ENCODE assay signal across 18 cellular contexts in genomic region chr19:5133986-5134595, GRCh38.
DNase-seq lines count a peak whose midpoint lies in the region; ATAC-seq and TF ChIP-seq lines count a peak whose summit lies in the region.
"Had no signal": no experiment of that assay in that cellular context is flagged by ENCODE, and none has a peak within 500 bp of the region (broad histone marks: within the 10 kb centered on the region; RNA-seq: fewer than 3 reads in every experiment).

No MANE protein-coding gene starts in this region.

- H3K27me3 Mint-ChIP-seq in IgD-negative memory B cell (peaks cover 2% of the 10 kb centered on the region), activated B cell treated with CpG ODN at 0.5 μM for 24 hours (no peaks in the 10 kb centered on the region)
- peaks cover 3% of the 10 kb centered on the region for H3K27me3 Mint-ChIP-seq in activated naive CD4-positive, alpha-beta T cell treated with anti-CD3 and anti-CD28 coated beads, Interleukin-2, amount 10 ng/mL, durations not matched to agents 7 days and 5 days

- peaks cover 11% of the 10 kb centered on the region for H3K36me3 Mint-ChIP-seq in IgD-negative memory B cell
- H3K36me3 Mint-ChIP-seq in activated B cell treated with CpG ODN at 0.5 μM for 24 hours (ENCODE audit: low read depth) = peaks cover 67% of the 10 kb centered on the region
- peaks cover 53% of the 10 kb centered on the region for H3K36me3 Mint-ChIP-seq in stimulated activated effector memory CD8-positive, alpha-beta T cell treated with anti-CD3 and anti-CD28 coated beads, Interleukin-12 subunit alpha, Interleukin-12 subunit beta, amount 100 ng/mL, for 72 hours
- peaks cover 28% of the 10 kb centered on the region for H3K36me3 Mint-ChIP-seq in activated naive CD4-positive, alpha-beta T cell treated with anti-CD3 and anti-CD28 coated beads, Interleukin-2, amount 10 ng/mL, durations not matched to agents 7 days and 5 days

- H3K4me1 Mint-ChIP-seq in IgD-negative memory B cell (peaks cover 25 to 44% (median 36%) of the 10 kb centered on the region in 3 donors), activated B cell treated with CpG ODN at 0.5 μM for 24 hours (peaks cover 88% of the 10 kb centered on the region)
- H3K4me1 Mint-ChIP-seq in stimulated activated effector memory CD8-positive, alpha-beta T cell treated with anti-CD3 and anti-CD28 coated beads, Interleukin-12 subunit alpha, Interleukin-12 subunit beta, amount 100 ng/mL, for 72 hours = peaks cover 30% of the 10 kb centered on the region
- peaks cover 24% of the 10 kb centered on the region for H3K4me1 Mint-ChIP-seq in activated naive CD4-positive, alpha-beta T cell treated with anti-CD3 and anti-CD28 coated beads, Interleukin-2, amount 10 ng/mL, durations not matched to agents 7 days and 5 days

- CTCF ChIA-PET in activated B cell treated with CpG ODN at 0.5 μM for 24 hours (lab: Charles Lee) = interaction anchor here (1.0 kb wide), 1 partner anchor 11 kb away, joined by 3 read pairs; no protein-coding TSS in a partner anchor
- CTCF ChIA-PET in activated naive CD4-positive, alpha-beta T cell treated with anti-CD3 and anti-CD28 coated beads, Interleukin-2, amount 10 ng/mL, durations not matched to agents 7 days and 5 days (lab: Charles Lee) = no interaction called here

- H3K27ac ChIP-seq in mesodermal cell (ENCODE audit: low read depth, low read length, severe bottlenecking) = peak overlapping the region; percentile 29
- H3K27ac ChIP-seq: SJCRH30 had no signal

- H3K9me3 Mint-ChIP-seq in IgD-negative memory B cell (no peaks in the 10 kb centered on the region), activated B cell treated with CpG ODN at 0.5 μM for 24 hours (no peaks in the 10 kb centered on the region)
- H3K9me3 Mint-ChIP-seq in stimulated activated effector memory CD8-positive, alpha-beta T cell treated with anti-CD3 and anti-CD28 coated beads, Interleukin-12 subunit alpha, Interleukin-12 subunit beta, amount 100 ng/mL, for 72 hours = no peaks in the 10 kb centered on the region
- peaks cover 3% of the 10 kb centered on the region for H3K9me3 Mint-ChIP-seq in activated naive CD4-positive, alpha-beta T cell treated with anti-CD3 and anti-CD28 coated beads, Interleukin-2, amount 10 ng/mL, durations not matched to agents 7 days and 5 days
- H3K9me3 Mint-ChIP-seq: GM23338 had no signal

- peaks cover 59% of the 10 kb centered on the region for H3K36me3 ChIP-seq in mesodermal cell (ENCODE audit: control insufficient read depth, insufficient read depth, low read length)
- H3K36me3 ChIP-seq: SJCRH30 had no signal

- H3K4me3 ChIP-seq in mesodermal cell (ENCODE audit: extremely low read depth, insufficient read depth, low read length, poor library complexity, severe bottlenecking) = no peak overlapping the region
- H3K4me3 ChIP-seq: GM23338, SJCRH30 had no signal

- H3K9me3 ChIP-seq in mesodermal cell (ENCODE audit: control insufficient read depth, low read length) = no peaks in the 10 kb centered on the region
- H3K9me3 ChIP-seq: SJCRH30 had no signal

- DNase-seq in activated B cell treated with CpG ODN at 0.5 μM for 24 hours (no peak), NCI-H1417 treated with DMSO at 0.1 percent for 48 hours (lab: John Stamatoyannopoulos, UW) (no peak), NK-92 (lab: John Stamatoyannopoulos, UW; ENCODE audit: unreplicated experiment) (no peak)
- no peak for DNase-seq in stimulated activated effector memory CD8-positive, alpha-beta T cell treated with anti-CD3 and anti-CD28 coated beads, Interleukin-12 subunit alpha, Interleukin-12 subunit beta, amount 100 ng/mL, for 72 hours (ENCODE audit: low spot score in 2 of 2)
- DNase-seq in activated naive CD4-positive, alpha-beta T cell treated with anti-CD3 and anti-CD28 coated beads, Interleukin-2, amount 10 ng/mL, durations not matched to agents 7 days and 5 days = no peak
- DNase-seq: AML-193, DND-41, NCI-H1105 treated with DMSO at 0.1 percent for 48 hours, NCI-H187, NCI-H2107, NCI-H82, PC-3, SJCRH30 had no signal

- no peak for ATAC-seq in activated B cell treated with CpG ODN at 0.5 μM for 24 hours (ENCODE audit: low read depth)
- no peak for ATAC-seq in stimulated activated effector memory CD8-positive, alpha-beta T cell treated with anti-CD3 and anti-CD28 coated beads, Interleukin-12 subunit alpha, Interleukin-12 subunit beta, amount 100 ng/mL, for 72 hours
- ATAC-seq: GM23338, HCT116, PC-3 had no signal

- peaks cover 4% of the 10 kb centered on the region for H3K4me1 ChIP-seq in mesodermal cell (ENCODE audit: control insufficient read depth, insufficient read depth, low read length, poor library complexity, severe bottlenecking)

- TF ChIP-seq CTCF in activated B cell treated with CpG ODN at 0.5 μM for 24 hours (IDR thresholded peaks at IDR 0.05) = no peak

- H3K4me3 Mint-ChIP-seq in IgD-negative memory B cell (peak overlapping the region in 3 of 4 donors; percentile 43 to 99 (median 88)), activated B cell treated with CpG ODN at 0.5 μM for 24 hours (peak overlapping the region; percentile 35)
- no peak overlapping the region for H3K4me3 Mint-ChIP-seq in stimulated activated effector memory CD8-positive, alpha-beta T cell treated with anti-CD3 and anti-CD28 coated beads, Interleukin-12 subunit alpha, Interleukin-12 subunit beta, amount 100 ng/mL, for 72 hours
- no peak overlapping the region for H3K4me3 Mint-ChIP-seq in activated naive CD4-positive, alpha-beta T cell treated with anti-CD3 and anti-CD28 coated beads, Interleukin-2, amount 10 ng/mL, durations not matched to agents 7 days and 5 days
- H3K4me3 Mint-ChIP-seq: CD14-positive monocyte, GM23338 had no signal

- H3K27ac Mint-ChIP-seq in IgD-negative memory B cell (peak overlapping the region in 2 of 3 donors; percentile 98 to 100), activated B cell treated with CpG ODN at 0.5 μM for 24 hours (no peak overlapping the region)
- peak overlapping the region; percentile 34 for H3K27ac Mint-ChIP-seq in stimulated activated effector memory CD8-positive, alpha-beta T cell treated with anti-CD3 and anti-CD28 coated beads, Interleukin-12 subunit alpha, Interleukin-12 subunit beta, amount 100 ng/mL, for 72 hours
- H3K27ac Mint-ChIP-seq in activated naive CD4-positive, alpha-beta T cell treated with anti-CD3 and anti-CD28 coated beads, Interleukin-2, amount 10 ng/mL, durations not matched to agents 7 days and 5 days = no peak overlapping the region
- H3K27ac Mint-ChIP-seq: CD14-positive monocyte, GM23338 had no signal

- intact Hi-C loops in activated B cell treated with CpG ODN at 0.5 μM for 24 hours (cut with micrococcal nuclease) = loop anchor here (5.0 to 10.0 kb wide), 2 partner anchors 222 to 981 kb away; partner anchors contain the start of gene RFX2

- POLR2A ChIA-PET in activated B cell treated with CpG ODN at 0.5 μM for 24 hours (lab: Charles Lee) = no interaction called here

- WGBS in mesodermal cell (ENCODE audit: insufficient coverage in 2 of 2), 2 experiments = 97% methylated on average over 23 to 25 of the region's 30 CpGs

Comparison
In these comparisons a context has a peak if more than half of its experiments do, and no peak if none do; other contexts are left out.
1. H3K27ac Mint-ChIP-seq: peak in IgD-negative memory B cell (2 of 3) and stimulated activated effector memory CD8-positive, alpha-beta T cell treated with anti-CD3 and anti-CD28 coated beads, Interleukin-12 subunit alpha, Interleukin-12 subunit beta, amount 100 ng/mL, for 72 hours (single experiment); none in activated B cell treated with CpG ODN at 0.5 μM for 24 hours (single experiment) and activated naive CD4-positive, alpha-beta T cell treated with anti-CD3 and anti-CD28 coated beads, Interleukin-2, amount 10 ng/mL, durations not matched to agents 7 days and 5 days (single experiment).
2. H3K4me3 Mint-ChIP-seq: peak in IgD-negative memory B cell (3 of 4) and activated B cell treated with CpG ODN at 0.5 μM for 24 hours (single experiment); none in stimulated activated effector memory CD8-positive, alpha-beta T cell treated with anti-CD3 and anti-CD28 coated beads, Interleukin-12 subunit alpha, Interleukin-12 subunit beta, amount 100 ng/mL, for 72 hours (single experiment) and activated naive CD4-positive, alpha-beta T cell treated with anti-CD3 and anti-CD28 coated beads, Interleukin-2, amount 10 ng/mL, durations not matched to agents 7 days and 5 days (single experiment).